In genomic region chr1:66211521-66211920, GRCh38 we compare ENCODE assay signal across 30 cellular contexts.
"Had no signal": no experiment of that assay in that cellular context is flagged by ENCODE, and none has a peak within 500 bp of the region (broad histone marks: within the 10 kb centered on the region; RNA-seq: fewer than 3 reads in every experiment).

No MANE protein-coding gene starts in this region.

- H3K27me3 Mint-ChIP-seq: activated naive CD4-positive, alpha-beta T cell treated with anti-CD3 and anti-CD28 coated beads, Interleukin-2, amount 10 ng/mL, durations not matched to agents 7 days and 5 days; activated naive CD8-positive, alpha-beta T cell treated with anti-CD3 and anti-CD28 coated beads, Interleukin-2, amount 10 ng/mL, durations not matched to agents 7 days and 5 days; brain; T-helper 17 cell had no signal

- H3K4me1 ChIP-seq: ascending aorta, breast epithelium, esophagus squamous epithelium, foreskin keratinocyte had no signal

- H3K4me3 ChIP-seq: ascending aorta, breast epithelium, cardiac muscle cell, esophagus squamous epithelium, gastrocnemius medialis, heart right ventricle had no signal

- H3K9me3 Mint-ChIP-seq: activated CD4-positive, alpha-beta memory T cell treated with anti-CD3 and anti-CD28 coated beads, Interleukin-2, amount 10 ng/mL, durations not matched to agents 7 days and 5 days; activated naive CD4-positive, alpha-beta T cell treated with anti-CD3 and anti-CD28 coated beads, Interleukin-2, amount 10 ng/mL, durations not matched to agents 7 days and 5 days; activated T-cell treated with anti-CD3 and anti-CD28 coated beads, Interleukin-2, amount 50 U/mL, for 24 hours; T-helper 2 cell treated with Interferon-gamma antibody and Interleukin-4, amounts not matched to agents 5 μg/mL and 100 μg/mL, for 36 hours had no signal

- H3K9me3 ChIP-seq: ascending aorta, breast epithelium, esophagus squamous epithelium, gastrocnemius medialis, heart right ventricle had no signal

- H3K27ac ChIP-seq: ascending aorta, breast epithelium, cardiac muscle cell, epithelial cell of prostate, esophagus squamous epithelium, foreskin keratinocyte, gastrocnemius medialis, heart right ventricle had no signal

- H3K27ac Mint-ChIP-seq: activated CD4-positive, alpha-beta memory T cell treated with anti-CD3 and anti-CD28 coated beads, Interleukin-2, amount 10 ng/mL, durations not matched to agents 7 days and 5 days; activated CD4-positive, alpha-beta T cell treated with anti-CD3 and anti-CD28 coated beads for 36 hours; activated CD4-positive, alpha-beta T cell treated with anti-CD3 and anti-CD28 coated beads, Interleukin-2, amount 10 ng/mL, durations not matched to agents 7 days and 5 days; activated naive CD4-positive, alpha-beta T cell treated with anti-CD3 and anti-CD28 coated beads, Interleukin-2, amount 10 ng/mL, durations not matched to agents 7 days and 5 days; activated naive CD4-positive, alpha-beta T cell treated with anti-CD3 and anti-CD28 coated beads, Interleukin-2, amount 50 U/mL, for 72 hours; activated naive CD8-positive, alpha-beta T cell treated with anti-CD3 and anti-CD28 coated beads, Interleukin-2, amount 10 ng/mL, durations not matched to agents 7 days and 5 days; activated T-cell treated with anti-CD3 and anti-CD28 coated beads, Interleukin-2, amount 50 U/mL, for 24 hours; activated T-cell treated with anti-CD3 and anti-CD28 coated beads, Interleukin-2, amount 50 U/mL, for 72 hours; brain; T-helper 17 cell; T-helper 2 cell treated with Interferon-gamma antibody and Interleukin-4, amounts not matched to agents 5 μg/mL and 100 μg/mL, for 36 hours had no signal

- DNase-seq: activated CD4-positive, alpha-beta memory T cell treated with anti-CD3 and anti-CD28 coated beads, Interleukin-2, amount 10 ng/mL, durations not matched to agents 7 days and 5 days; activated CD4-positive, alpha-beta T cell treated with anti-CD3 and anti-CD28 coated beads for 36 hours; activated CD4-positive, alpha-beta T cell treated with anti-CD3 and anti-CD28 coated beads, Interleukin-2, amount 10 ng/mL, durations not matched to agents 7 days and 5 days; activated CD4-positive, alpha-beta T cell treated with anti-CD3 and anti-CD28 coated beads, Interleukin-2, amount 50 U/mL, for 4 hours; activated CD4-positive, CD25-positive, alpha-beta regulatory T cell; activated CD4-positive, CD25-positive, alpha-beta regulatory T cell treated with anti-CD3 and anti-CD28 coated beads, Interleukin-2, amount 50 U/mL, for 72 hours; activated CD8-positive, alpha-beta memory T cell treated with anti-CD3 and anti-CD28 coated beads, Interleukin-2, amount 50 U/mL, for 48 hours; activated gamma-delta T cell; activated naive CD4-positive, alpha-beta T cell; activated naive CD4-positive, alpha-beta T cell treated with anti-CD3 and anti-CD28 coated beads, Interleukin-2, amount 10 ng/mL, durations not matched to agents 7 days and 5 days; activated naive CD8-positive, alpha-beta T cell treated with anti-CD3 and anti-CD28 coated beads, Interleukin-2, amount 10 ng/mL, durations not matched to agents 7 days and 5 days; activated T-cell treated with anti-CD3 and anti-CD28 coated beads for 4 hours; activated T-cell treated with anti-CD3 and anti-CD28 coated beads, Interleukin-2, amount 50 U/mL, for 24 hours; activated T-cell treated with anti-CD3 and anti-CD28 coated beads, Interleukin-2, amount 50 U/mL, for 72 hours; central memory CD4-positive, alpha-beta T cell; effector CD8-positive, alpha-beta T cell; esophagus squamous epithelium; foreskin keratinocyte; gastrocnemius medialis; heart right ventricle; T-helper 1 cell; T-helper 17 cell; T1000 had no signal

- H3K36me3 ChIP-seq: ascending aorta, breast epithelium, cardiac muscle cell, esophagus squamous epithelium, gastrocnemius medialis, heart right ventricle had no signal

- H3K36me3 Mint-ChIP-seq: activated naive CD4-positive, alpha-beta T cell treated with anti-CD3 and anti-CD28 coated beads, Interleukin-2, amount 50 U/mL, for 72 hours; activated naive CD8-positive, alpha-beta T cell treated with anti-CD3 and anti-CD28 coated beads, Interleukin-2, amount 10 ng/mL, durations not matched to agents 7 days and 5 days; brain had no signal

- H3K27me3 ChIP-seq: ascending aorta, breast epithelium, cardiac muscle cell, esophagus squamous epithelium, gastrocnemius medialis, heart right ventricle had no signal

- H3K4me3 Mint-ChIP-seq: activated CD4-positive, alpha-beta memory T cell treated with anti-CD3 and anti-CD28 coated beads, Interleukin-2, amount 10 ng/mL, durations not matched to agents 7 days and 5 days; activated CD4-positive, alpha-beta T cell treated with anti-CD3 and anti-CD28 coated beads for 36 hours; activated CD4-positive, alpha-beta T cell treated with anti-CD3 and anti-CD28 coated beads, Interleukin-2, amount 10 ng/mL, durations not matched to agents 7 days and 5 days; activated naive CD4-positive, alpha-beta T cell treated with anti-CD3 and anti-CD28 coated beads, Interleukin-2, amount 10 ng/mL, durations not matched to agents 7 days and 5 days; activated naive CD8-positive, alpha-beta T cell treated with anti-CD3 and anti-CD28 coated beads, Interleukin-2, amount 10 ng/mL, durations not matched to agents 7 days and 5 days; activated T-cell treated with anti-CD3 and anti-CD28 coated beads, Interleukin-2, amount 50 U/mL, for 24 hours; activated T-cell treated with anti-CD3 and anti-CD28 coated beads, Interleukin-2, amount 50 U/mL, for 72 hours; brain; T-helper 17 cell; T-helper 2 cell treated with Interferon-gamma antibody and Interleukin-4, amounts not matched to agents 5 μg/mL and 100 μg/mL, for 36 hours had no signal
